Comparison of ENCODE assay signal across 20 cellular contexts in the genomic region with DNA sequence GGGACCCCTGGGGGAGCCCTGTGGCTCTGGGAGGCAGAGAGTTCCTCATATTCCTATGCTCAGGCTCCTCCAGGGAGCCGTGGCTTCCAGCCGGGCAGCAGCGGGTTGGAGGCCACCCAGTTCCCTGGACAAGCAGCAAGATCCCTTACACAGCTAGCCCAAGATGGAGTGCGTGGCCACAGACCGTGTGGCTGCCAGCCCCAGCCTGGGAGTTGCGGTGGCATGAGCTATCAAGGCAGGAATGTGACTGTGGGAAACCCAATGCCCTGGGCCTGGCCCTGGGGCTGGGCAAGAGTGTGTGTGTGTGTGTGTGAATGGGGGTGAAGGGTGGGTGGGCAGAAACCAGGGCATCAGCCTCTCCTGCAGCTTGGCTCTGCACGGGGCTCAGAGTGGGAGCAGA.
"Had no signal": no experiment of that assay in that cellular context is flagged by ENCODE, and none has a peak within 500 bp of the region (broad histone marks: within the 10 kb centered on the region; RNA-seq: fewer than 3 reads in every experiment).

No MANE protein-coding gene starts in this region.

- H3K27me3 ChIP-seq: ascending aorta, cardiac muscle cell, esophagus muscularis mucosa, heart right ventricle, left lung had no signal

- H3K27ac ChIP-seq: ascending aorta, cardiac muscle cell, esophagus muscularis mucosa, heart right ventricle, left lung, parathyroid adenoma, skin epidermis, VCaP had no signal

- H3K4me3 ChIP-seq: ascending aorta, cardiac muscle cell, esophagus muscularis mucosa, heart right ventricle, left lung, skin epidermis had no signal

- H3K36me3 Mint-ChIP-seq: memory B cell had no signal

- DNase-seq: activated CD4-positive, alpha-beta memory T cell treated with anti-CD3 and anti-CD28 coated beads, Interleukin-2, amount 10 ng/mL, durations not matched to agents 7 days and 5 days; activated CD4-positive, alpha-beta T cell treated with anti-CD3 and anti-CD28 coated beads for 36 hours; activated naive CD4-positive, alpha-beta T cell treated with Interleukin-2 at 50 U/mL for 16 hours; activated naive CD8-positive, alpha-beta T cell treated with anti-CD3 and anti-CD28 coated beads, Interleukin-2, amount 50 U/mL, for 24 hours; foreskin melanocyte; heart right ventricle; islet precursor cell; left lung; stimulated activated CD4-positive, alpha-beta T cell treated with anti-CD3 and anti-CD28 coated beads, Interleukin-4, amount 100 ng/mL, for 4 hours; T1000; trophoblast cell had no signal

- H3K4me1 ChIP-seq: left lung had no signal

- H3K36me3 ChIP-seq: ascending aorta, cardiac muscle cell had no signal

- H3K9me3 Mint-ChIP-seq: activated CD4-positive, alpha-beta memory T cell treated with anti-CD3 and anti-CD28 coated beads, Interleukin-2, amount 10 ng/mL, durations not matched to agents 7 days and 5 days; activated naive CD8-positive, alpha-beta T cell treated with anti-CD3 and anti-CD28 coated beads, Interleukin-2, amount 50 U/mL, for 24 hours; activated T-helper 1 cell treated with anti-CD3 and anti-CD28 coated beads, Interleukin-12 subunit alpha, Interleukin-12 subunit beta, Interleukin-2, Interleukin-4 antibody, amounts not matched to agents 30 ng/mL and 10 ng/mL and 1 ng/mL, durations not matched to agents 14 hours and 24 hours and 36 hours; memory B cell; neural crest cell had no signal

- H3K9me3 ChIP-seq: ascending aorta, esophagus muscularis mucosa, heart right ventricle, left lung had no signal

- H3K4me1 Mint-ChIP-seq: activated CD4-positive, alpha-beta memory T cell treated with anti-CD3 and anti-CD28 coated beads, Interleukin-2, amount 10 ng/mL, durations not matched to agents 7 days and 5 days; activated CD4-positive, alpha-beta T cell treated with anti-CD3 and anti-CD28 coated beads for 36 hours; activated naive CD8-positive, alpha-beta T cell treated with anti-CD3 and anti-CD28 coated beads, Interleukin-2, amount 50 U/mL, for 24 hours; memory B cell had no signal

- ATAC-seq: activated CD4-positive, alpha-beta T cell treated with anti-CD3 and anti-CD28 coated beads for 36 hours; activated naive CD8-positive, alpha-beta T cell treated with anti-CD3 and anti-CD28 coated beads, Interleukin-2, amount 50 U/mL, for 24 hours; heart right ventricle; left lung had no signal

- H3K27ac Mint-ChIP-seq: activated CD4-positive, alpha-beta memory T cell treated with anti-CD3 and anti-CD28 coated beads, Interleukin-2, amount 10 ng/mL, durations not matched to agents 7 days and 5 days; activated CD4-positive, alpha-beta T cell treated with anti-CD3 and anti-CD28 coated beads for 36 hours; activated naive CD8-positive, alpha-beta T cell treated with anti-CD3 and anti-CD28 coated beads, Interleukin-2, amount 50 U/mL, for 24 hours; activated T-helper 1 cell treated with anti-CD3 and anti-CD28 coated beads, Interleukin-12 subunit alpha, Interleukin-12 subunit beta, Interleukin-2, Interleukin-4 antibody, amounts not matched to agents 30 ng/mL and 10 ng/mL and 1 ng/mL, durations not matched to agents 14 hours and 24 hours and 36 hours; memory B cell had no signal

- H3K4me3 Mint-ChIP-seq: activated CD4-positive, alpha-beta memory T cell treated with anti-CD3 and anti-CD28 coated beads, Interleukin-2, amount 10 ng/mL, durations not matched to agents 7 days and 5 days; activated CD4-positive, alpha-beta T cell treated with anti-CD3 and anti-CD28 coated beads for 36 hours; activated naive CD8-positive, alpha-beta T cell treated with anti-CD3 and anti-CD28 coated beads, Interleukin-2, amount 50 U/mL, for 24 hours; activated T-helper 1 cell treated with anti-CD3 and anti-CD28 coated beads, Interleukin-12 subunit alpha, Interleukin-12 subunit beta, Interleukin-2, Interleukin-4 antibody, amounts not matched to agents 30 ng/mL and 10 ng/mL and 1 ng/mL, durations not matched to agents 14 hours and 24 hours and 36 hours; memory B cell; neural crest cell had no signal

- H3K27me3 Mint-ChIP-seq: activated CD4-positive, alpha-beta memory T cell treated with anti-CD3 and anti-CD28 coated beads, Interleukin-2, amount 10 ng/mL, durations not matched to agents 7 days and 5 days; activated CD4-positive, alpha-beta T cell treated with anti-CD3 and anti-CD28 coated beads for 36 hours; activated naive CD8-positive, alpha-beta T cell treated with anti-CD3 and anti-CD28 coated beads, Interleukin-2, amount 50 U/mL, for 24 hours; memory B cell had no signal
